8 cellular contexts compared by ENCODE assay signal in the genomic region with DNA sequence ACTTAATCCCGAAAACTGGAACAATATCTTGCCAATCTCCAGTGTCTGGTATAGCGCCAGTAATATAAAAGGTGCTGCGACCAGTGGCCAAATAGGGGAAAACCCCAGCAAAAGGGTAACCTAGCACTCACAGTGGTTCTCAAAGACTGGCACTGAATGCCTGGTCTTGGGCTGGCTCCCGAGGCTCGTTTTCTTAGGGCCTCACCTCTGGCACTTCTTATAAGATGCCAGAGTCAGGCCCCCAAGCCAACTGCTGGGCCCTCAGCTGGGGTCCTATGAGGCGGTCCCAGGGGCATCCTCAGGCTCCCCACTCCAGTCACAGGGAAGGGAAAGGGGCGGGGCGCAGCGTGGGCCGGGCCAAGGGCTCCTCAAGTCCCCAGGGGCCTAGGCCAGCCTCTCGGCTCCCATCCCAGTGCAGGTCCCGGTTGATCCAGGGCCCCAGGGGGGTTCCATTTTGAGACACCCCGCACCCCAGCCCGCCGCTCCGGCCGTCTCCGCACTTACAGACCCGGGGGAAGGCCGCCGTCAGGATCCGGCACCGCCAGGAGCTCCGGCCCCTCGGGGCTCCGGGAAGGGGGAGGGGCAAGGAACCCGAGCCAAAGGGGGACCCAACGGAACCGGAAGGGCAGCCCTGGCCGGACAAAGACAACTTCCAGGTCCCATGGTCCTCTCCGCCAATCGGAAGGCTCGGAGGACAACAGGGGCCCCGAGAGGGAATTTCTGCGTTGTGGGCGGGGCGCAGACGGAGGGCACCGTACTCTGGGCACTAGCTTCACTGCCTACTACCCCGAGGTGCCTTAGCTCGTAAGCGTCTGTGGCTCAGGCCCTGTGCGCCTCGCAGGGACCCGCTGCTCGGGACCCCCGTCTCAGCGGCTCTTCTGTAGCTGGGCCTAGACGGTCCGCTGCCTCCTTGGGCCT. TPM values are rescaled to one million over a fixed set of nuclear protein-coding genes. Genes with fewer than 3 reads are reported as not detected.
DNase-seq lines count a peak whose midpoint lies in the region; ATAC-seq and TF ChIP-seq lines count a peak whose summit lies in the region.

A gene with protein sequence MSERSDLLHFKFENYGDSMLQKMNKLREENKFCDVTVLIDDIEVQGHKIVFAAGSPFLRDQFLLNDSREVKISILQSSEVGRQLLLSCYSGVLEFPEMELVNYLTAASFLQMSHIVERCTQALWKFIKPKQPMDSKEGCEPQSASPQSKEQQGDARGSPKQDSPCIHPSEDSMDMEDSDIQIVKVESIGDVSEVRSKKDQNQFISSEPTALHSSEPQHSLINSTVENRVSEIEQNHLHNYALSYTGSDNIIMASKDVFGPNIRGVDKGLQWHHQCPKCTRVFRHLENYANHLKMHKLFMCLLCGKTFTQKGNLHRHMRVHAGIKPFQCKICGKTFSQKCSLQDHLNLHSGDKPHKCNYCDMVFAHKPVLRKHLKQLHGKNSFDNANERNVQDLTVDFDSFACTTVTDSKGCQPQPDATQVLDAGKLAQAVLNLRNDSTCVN (minus strand): TSS at position 580 of the 918 bp plus-strand sequence. CDS start 11,578 bp downstream, outside the sequence.

- H3K4me3 ChIP-seq in OCI-LY3 (ENCODE audit: low read length) = peak within 1 kb of the TSS; percentile 94
- peak within 1 kb of the TSS; percentile 90 for H3K4me3 ChIP-seq in epithelial cell of proximal tubule (ENCODE audit: low read depth, low read length)
- peak within 1 kb of the TSS; percentile 76 to 93 for H3K4me3 ChIP-seq in mucosa of rectum (ENCODE audit: low read length in 2 of 2)

- ATAC-seq in GM21528 (IDR thresholded peaks at IDR 0.05; ENCODE audit: low FRiP score, unreplicated experiment) = peak; percentile 96

- H3K4me1 ChIP-seq in OCI-LY3 (ENCODE audit: low read length) (peaks cover 18% of the 10 kb centered on the region), mucosa of rectum (ENCODE audit: control insufficient read depth in 2 of 2, insufficient read depth in 2 of 2, low read length in 2 of 2) (peaks cover 7 to 12% of the 10 kb centered on the region in 2 donors)

- TF ChIP-seq CTCF in OCI-LY3 (IDR thresholded peaks at IDR 0.05; ENCODE audit: low read depth, low read length) = no peak
- no peak for TF ChIP-seq CTCF in epithelial cell of proximal tubule (conservative IDR thresholded peaks at IDR 0.05; ENCODE audit: low read depth, low read length)

- peaks cover 87% of the 10 kb centered on the region for H3K79me2 ChIP-seq in OCI-LY3 (ENCODE audit: low read length)

- H3K27ac ChIP-seq in OCI-LY3 (ENCODE audit: low read length) (peak within 1 kb of the TSS; percentile 82), mucosa of rectum (ENCODE audit: low read depth in 2 of 2, low read length in 2 of 2) (peak within 1 kb of the TSS; percentile 59 to 70)

- H3K27me3 ChIP-seq in OCI-LY3 (ENCODE audit: low read depth, low read length) (no peaks in the 10 kb centered on the region), mucosa of rectum (ENCODE audit: control insufficient read depth in 2 of 2, insufficient read depth in 2 of 2, low read length in 2 of 2) (no peaks in the 10 kb centered on the region)

- H3K9me3 ChIP-seq in OCI-LY3 (ENCODE audit: insufficient read depth, low read length) (no peaks in the 10 kb centered on the region; the same call in 1 of the 2 replicates), mucosa of rectum (ENCODE audit: control insufficient read depth in 2 of 2, low read length in 2 of 2) (no peaks in the 10 kb centered on the region)

- H4K20me1 ChIP-seq in OCI-LY3 (ENCODE audit: insufficient read depth, low read length) = no peaks in the 10 kb centered on the region

- H3K9ac ChIP-seq in OCI-LY3 (ENCODE audit: low read length) = peak within 1 kb of the TSS; percentile 87
- peak within 1 kb of the TSS; percentile 69 to 85 for H3K9ac ChIP-seq in mucosa of rectum (ENCODE audit: low read depth in 1 of 2, low read length in 2 of 2)

- DNase-seq in DMS 273 treated with DMSO at 0.1 percent for 48 hours (lab: John Stamatoyannopoulos, UW) (peak; percentile 77), HuH-7.5 (ENCODE audit: low spot score) (peak; percentile 90), activated T-cell treated with anti-CD3 and anti-CD28 coated beads for 24 hours (ENCODE audit: low read depth) (peak; percentile 87), epithelial cell of proximal tubule (ENCODE audit: low read depth) (peak; percentile 48)
- peak; percentile 94 for DNase-seq in stimulated activated CD8-positive, alpha-beta memory T cell treated with anti-CD3 and anti-CD28 coated beads, Interleukin-4, amount 100 ng/mL, for 48 hours

- H3K36me3 ChIP-seq in OCI-LY3 (replicated peaks; ENCODE audit: low read depth, low read length) (peaks cover 8% of the 10 kb centered on the region), mucosa of rectum (ENCODE audit: control insufficient read depth in 2 of 2, insufficient read depth in 2 of 2, low read length in 2 of 2) (peaks cover 0 to under 1% of the 10 kb centered on the region in 2 donors)

- H2AFZ ChIP-seq in OCI-LY3 (ENCODE audit: low read depth, low read length) = peak within 1 kb of the TSS; percentile 51

- peak within 1 kb of the TSS; percentile 77 for H3K4me2 ChIP-seq in OCI-LY3 (ENCODE audit: low read length)

RNA-seq across cellular contexts. Expression of the gene that starts here (rescaled TPM):
- 2.5 and 2.9 TPM in 2 replicates for total RNA-seq in epithelial cell of proximal tubule

Comparison
In these comparisons a context has a peak if more than half of its experiments do, and no peak if none do; other contexts are left out.
1. Peak in every context shown above with its lines: DNase-seq, ATAC-seq, H3K4me3 ChIP-seq and H3K27ac ChIP-seq.